Comparison of ENCODE assay signal across 10 cellular contexts in the genomic region with DNA sequence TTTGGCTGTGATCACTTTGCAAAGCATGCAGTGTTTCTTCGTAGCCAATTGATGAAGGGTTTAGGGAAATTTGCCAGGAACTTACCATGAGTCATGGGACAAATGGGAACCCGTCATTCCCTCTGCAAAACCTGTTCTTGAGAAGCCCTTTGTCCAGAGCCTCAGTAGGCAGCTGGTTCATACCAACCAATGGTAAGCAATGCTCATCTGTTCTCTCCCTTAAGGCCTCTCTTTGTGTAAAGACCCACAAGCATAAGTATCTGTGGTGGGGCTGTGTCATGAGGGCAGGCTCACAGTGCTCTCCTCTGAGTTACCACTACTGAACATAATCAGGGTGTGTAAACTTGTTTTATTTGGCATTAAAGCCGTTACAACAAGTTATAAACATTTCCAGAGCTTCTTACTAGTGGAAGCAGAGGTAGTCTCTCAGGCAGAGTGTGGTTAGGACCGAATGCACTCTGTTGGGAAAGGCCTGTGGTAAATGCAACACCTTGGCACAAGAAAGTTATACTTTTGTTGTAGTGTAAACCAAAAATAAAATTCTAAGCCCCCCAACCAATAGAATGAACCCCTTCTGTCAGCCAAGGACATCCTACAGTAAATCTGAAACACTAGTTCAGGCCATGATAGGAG.
DNase-seq lines count a peak whose midpoint lies in the region; ATAC-seq and TF ChIP-seq lines count a peak whose summit lies in the region.
"Had no signal": no experiment of that assay in that cellular context is flagged by ENCODE, and none has a peak within 500 bp of the region (broad histone marks: within the 10 kb centered on the region; RNA-seq: fewer than 3 reads in every experiment).

No MANE protein-coding gene starts in this region.

- peak overlapping the region; percentile 20 for H3K27ac Mint-ChIP-seq in MCF 10A (ENCODE audit: low read depth, unreplicated experiment)
- H3K27ac Mint-ChIP-seq: naive thymus-derived CD4-positive, alpha-beta T cell had no signal

- ATAC-seq in Right ventricle myocardium inferior, result peak; percentile 80
- no peak for ATAC-seq in aorta (ENCODE audit: low FRiP score)
- ATAC-seq in GM21786 (IDR thresholded peaks at IDR 0.05; ENCODE audit: unreplicated experiment), result no peak
- ATAC-seq in GM18907 (IDR thresholded peaks at IDR 0.05; ENCODE audit: unreplicated experiment), result no peak
- ATAC-seq: naive thymus-derived CD4-positive, alpha-beta T cell had no signal

- no peaks in the 10 kb centered on the region for H3K27me3 ChIP-seq in right atrium auricular region
- H3K27me3 ChIP-seq in aorta (ENCODE audit: control insufficient read depth in 1 of 2, insufficient read depth in 2 of 2, low read length in 1 of 2), result no peaks in the 10 kb centered on the region

- H3K4me1 ChIP-seq in right atrium auricular region (no peaks in the 10 kb centered on the region), aorta (ENCODE audit: control insufficient read depth in 1 of 2, insufficient read depth in 2 of 2, low read length in 2 of 2) (no peaks in the 10 kb centered on the region)

- H3K27me3 Mint-ChIP-seq in MCF 10A (ENCODE audit: insufficient read depth, unreplicated experiment), result peaks cover 3% of the 10 kb centered on the region

- POLR2A ChIA-PET in MCF 10A (lab: Yijun Ruan, JAX), result interaction anchor here (0.8 to 1.2 kb wide), 4 partner anchors 39 to 245 kb away, joined by 3 to 4 read pairs (median 3); partner anchors contain the start of gene SINHCAF

- no peaks in the 10 kb centered on the region for H3K36me3 ChIP-seq in right atrium auricular region
- H3K36me3 ChIP-seq in aorta (ENCODE audit: control insufficient read depth in 1 of 2, insufficient read depth in 2 of 2, low read length in 1 of 2), result no peaks in the 10 kb centered on the region

- H3K36me3 Mint-ChIP-seq in MCF 10A (ENCODE audit: insufficient read depth, unreplicated experiment), result no peaks in the 10 kb centered on the region
- H3K36me3 Mint-ChIP-seq: naive thymus-derived CD4-positive, alpha-beta T cell had no signal

- H3K4me3 ChIP-seq in right atrium auricular region (no peak overlapping the region), aorta (ENCODE audit: low read length in 2 of 2) (no peak overlapping the region)

- H3K27ac ChIP-seq in right atrium auricular region (no peak overlapping the region), aorta (ENCODE audit: low read depth in 1 of 2, low read length in 2 of 2) (no peak overlapping the region)

- intact Hi-C loops in Right ventricle myocardium inferior (cut with DNase I), result no loop called here
- intact Hi-C loops in MCF 10A (cut with micrococcal nuclease), result no loop called here
- intact Hi-C loops in aorta (cut with DNase I), result no loop called here

- peaks cover 37% of the 10 kb centered on the region for H3K4me1 Mint-ChIP-seq in MCF 10A (ENCODE audit: insufficient read depth, unreplicated experiment)

- BruUV-seq in MCF 10A (replicated peaks; lab: Mats Ljungman, UMichigan), result no TSS peak

- CTCF ChIA-PET in MCF 10A (lab: Yijun Ruan, JAX), result no interaction called here

- H3K9me3 ChIP-seq in right atrium auricular region (no peaks in the 10 kb centered on the region), aorta (ENCODE audit: control insufficient read depth, low read length) (no peaks in the 10 kb centered on the region)

- no peaks in the 10 kb centered on the region for H3K9me3 Mint-ChIP-seq in MCF 10A (ENCODE audit: unreplicated experiment)

- no peak overlapping the region for H3K4me3 Mint-ChIP-seq in MCF 10A (ENCODE audit: unreplicated experiment)
- H3K4me3 Mint-ChIP-seq: naive thymus-derived CD4-positive, alpha-beta T cell had no signal

- TF ChIP-seq CTCF in right atrium auricular region (IDR thresholded peaks at IDR 0.05) (no peak), MCF 10A (IDR thresholded peaks at IDR 0.05; ENCODE audit: unreplicated experiment) (no peak)

- DNase-seq in Right ventricle myocardium inferior (ENCODE audit: missing footprints) (no peak), right atrium auricular region (ENCODE audit: low spot score) (no peak), MCF 10A (ENCODE audit: unreplicated experiment) (peak; percentile 96), iPS DF 19.7 (ENCODE audit: low read depth, low spot score) (peak; percentile 70), ureter (ENCODE audit: low spot score) (peak; percentile 48), aorta (no peak)
- DNase-seq: activated T-cell treated with anti-CD3 and anti-CD28 coated beads, Interleukin-2, amount 50 U/mL, for 48 hours; naive thymus-derived CD4-positive, alpha-beta T cell had no signal

- WGBS in aorta, 2 donors, result 36 to 37% methylated on average over 4 of the region's 4 CpGs

Comparison
In these comparisons a context has a peak if more than half of its experiments do, and no peak if none do; other contexts are left out.
1. DNase-seq: peak in MCF 10A (single experiment), iPS DF 19.7 (single experiment) and ureter (single experiment); none in Right ventricle myocardium inferior (single experiment), right atrium auricular region (single experiment) and aorta (0 of 2).